In genomic region chr9:69014013-69014412, GRCh38 we compare ENCODE assay signal across 2 cellular contexts.
TF ChIP-seq lines count a peak whose summit lies in the region.

Gene PRKACG (minus strand): TSS chr9:69014113. CDS start chr9:69014092, 21 bp downstream.

TF ChIP-seq in GM12878, 131 proteins besides CTCF, POLR2A, EP300 and RAD21 (continued from another document):
- TF ChIP-seq MAX (IDR thresholded peaks at IDR 0.05; ENCODE audit: low read depth, low read length) (no peak), LARP7 (IDR thresholded peaks at IDR 0.05) (no peak), ZBTB33 (IDR thresholded peaks at IDR 0.05) (no peak), GATAD2B (conservative IDR thresholded peaks at IDR 0.05; ENCODE audit: low read depth) (no peak), BCLAF1 (IDR thresholded peaks at IDR 0.05) (no peak), SREBF2 (IDR thresholded peaks at IDR 0.05; ENCODE audit: low read length) (no peak), NR2C2 (IDR thresholded peaks at IDR 0.05; ENCODE audit: borderline replicate concordance, control insufficient read depth, insufficient read length, low read depth) (no peak), CBX3 (IDR thresholded peaks at IDR 0.05; ENCODE audit: borderline replicate concordance, low read depth) (no peak), ZNF622 (IDR thresholded peaks at IDR 0.05) (no peak), REST (IDR thresholded peaks at IDR 0.05; ENCODE audit: low read depth, low read length) (no peak), ZBTB4 (CRISPR knock-in tag; IDR thresholded peaks at IDR 0.05) (no peak)
TF ChIP-seq in GM12878: peak in this region for 0.

TF ChIP-seq in SK-N-SH treated with all-trans-retinoic acid at 6 μM for 48 hours, 23 proteins besides CTCF, POLR2A, EP300 and RAD21 (continued from another document):
- TF ChIP-seq ZC3H10 (CRISPR knock-in tag; IDR thresholded peaks at IDR 0.05) (no peak), ZFP3 (CRISPR knock-in tag; IDR thresholded peaks at IDR 0.05) (no peak), POU6F1 (CRISPR knock-in tag; IDR thresholded peaks at IDR 0.05; ENCODE audit: borderline replicate concordance, low read depth) (no peak), BACH2 (CRISPR knock-in tag; IDR thresholded peaks at IDR 0.05; ENCODE audit: borderline replicate concordance) (no peak), ZNF565 (CRISPR knock-in tag; conservative IDR thresholded peaks at IDR 0.05; ENCODE audit: low read depth) (no peak), PATZ1 (CRISPR knock-in tag; IDR thresholded peaks at IDR 0.05; ENCODE audit: borderline replicate concordance) (no peak), CSRNP3 (CRISPR knock-in tag; IDR thresholded peaks at IDR 0.05) (no peak), OSR1 (CRISPR knock-in tag; IDR thresholded peaks at IDR 0.05) (no peak), CREB5 (CRISPR knock-in tag; IDR thresholded peaks at IDR 0.05; ENCODE audit: low read depth) (no peak)
